Comparison of ENCODE assay signal across 9 cellular contexts in genomic region chr3:171811059-171811912, GRCh38. TPM values are rescaled to one million over a fixed set of nuclear protein-coding genes. Genes with fewer than 3 reads are reported as not detected.
DNase-seq lines count a peak whose midpoint lies in the region; ATAC-seq, FAIRE-seq and TF ChIP-seq lines count a peak whose summit lies in the region.
"Had no signal": no experiment of that assay in that cellular context is flagged by ENCODE, and none has a peak within 500 bp of the region (broad histone marks: within the 10 kb centered on the region; RNA-seq: fewer than 3 reads in every experiment).

No MANE protein-coding gene starts in this region.

- H3K4me1 ChIP-seq in K562 (replicated peaks in 1 of 2; ENCODE audit: control insufficient read depth in 2 of 2, insufficient read depth in 2 of 2, low read length in 2 of 2): peaks cover 24 to 46% of the 10 kb centered on the region in 2 experiments
- peaks cover 15% of the 10 kb centered on the region for H3K4me1 ChIP-seq in upper lobe of right lung

- TF ChIP-seq CTCF in K562 (IDR thresholded peaks at IDR 0.05 in 2 of 3, conservative IDR thresholded peaks at IDR 0.05 in 1 of 3; ENCODE audit: insufficient read depth in 2 of 3, low read depth in 1 of 3, low read length in 3 of 3) (no peak), upper lobe of right lung (IDR thresholded peaks at IDR 0.05) (no peak)

- no peaks in the 10 kb centered on the region for H3K36me3 ChIP-seq in K562 (ENCODE audit: control insufficient read depth, insufficient read depth, low read length)
- no peaks in the 10 kb centered on the region for H3K36me3 ChIP-seq in upper lobe of right lung

- no peaks in the 10 kb centered on the region for H3K9me3 ChIP-seq in K562 (replicated peaks; ENCODE audit: control insufficient read depth, insufficient read depth, low read depth, low read length)
- H3K9me3 ChIP-seq in upper lobe of right lung: no peaks in the 10 kb centered on the region

- peak overlapping the region; percentile 93 for H2AFZ ChIP-seq in K562 (ENCODE audit: low read depth, low read length)

- no peaks in the 10 kb centered on the region for H3K9me1 ChIP-seq in K562 (ENCODE audit: control insufficient read depth, insufficient read depth, low read length)

- in situ Hi-C loops in K562 (cut with MboI): no loop called here

- H3K9ac ChIP-seq in K562 (ENCODE audit: insufficient read depth in 1 of 2, low read depth in 2 of 2, low read length in 2 of 2): peak overlapping the region in 1 of 2 experiments; percentile 74; a peak in 3 of 4 replicates

- H3K79me2 ChIP-seq in K562 (ENCODE audit: control insufficient read depth, insufficient read depth, low read length): peaks cover 42% of the 10 kb centered on the region

- BruUV-seq in K562 (replicated peaks; lab: Mats Ljungman, UMichigan): no TSS peak

- TF ChIP-seq POLR2A in K562 (conservative IDR thresholded peaks at IDR 0.05): no peak

- POLR2A ChIA-PET in K562 (lab: Yijun Ruan, JAX): interaction anchor here (0.8 to 1.2 kb wide), 5 partner anchors 8 to 353 kb away, joined by 3 to 5 read pairs (median 4); no protein-coding TSS in a partner anchor

- ATAC-seq in K562 (0 out of 3 replicates have a peak, but pooled peaks have one; percentile 5), upper lobe of right lung (peak; percentile 1), GM19324 (IDR thresholded peaks at IDR 0.05; ENCODE audit: low FRiP score, unreplicated experiment) (no peak), GM18868 (IDR thresholded peaks at IDR 0.05; ENCODE audit: unreplicated experiment) (no peak), HG03280 (IDR thresholded peaks at IDR 0.05; ENCODE audit: unreplicated experiment) (no peak)

- peak overlapping the region; percentile 84 for H3K27ac ChIP-seq in K562 (ENCODE audit: extremely low read depth, low read depth, low read length)
- H3K27ac ChIP-seq in upper lobe of right lung: peak overlapping the region; percentile 88

- H3K4me2 ChIP-seq in K562 (ENCODE audit: insufficient read depth, low read length): peak overlapping the region; percentile 92

- 5% methylated on average over 7 of the region's 7 CpGs for WGBS in K562 (ENCODE audit: insufficient coverage, low coverage, missing lambda C conversion rate)

- CTCF ChIA-PET in K562 (lab: Yijun Ruan, JAX; ENCODE audit: low intra/inter-chr PET ratio): no interaction called here

- TF ChIP-seq EP300 in K562 (IDR thresholded peaks at IDR 0.05; ENCODE audit: low read length): peak; percentile 64; the same call in 1 of the 2 replicates

- DNase-seq in AG20443 (ENCODE audit: low spot score) (peak; percentile 75), HuH-7 (ENCODE audit: low spot score) (peak; percentile 68), K562 (ENCODE audit: extremely low read depth in 1 of 4, low spot score in 3 of 4) (peak; percentile 31 to 69 (median 47)), kidney tubule cell (ENCODE audit: low spot score) (peak; percentile 61), upper lobe of right lung (no peak)

- H3K4me3 ChIP-seq in K562 (peak overlapping the region; percentile 81), upper lobe of right lung (peak overlapping the region; percentile 68)

- H3K27me3 ChIP-seq in K562 (ENCODE audit: control insufficient read depth in 2 of 2, insufficient read depth in 2 of 2, low read length in 2 of 2) (no peaks in the 10 kb centered on the region), upper lobe of right lung (no peaks in the 10 kb centered on the region)

- H4K20me1 ChIP-seq in K562 (replicated peaks; ENCODE audit: control insufficient read depth, insufficient read depth, low read length): no peaks in the 10 kb centered on the region

- no peak for FAIRE-seq in K562 (lab: Jason Lieb, UNC)
- FAIRE-seq: islet of Langerhans had no signal

- intact Hi-C loops in K562 (cut with micrococcal nuclease) (loop anchor here (5.0 kb wide), 2 partner anchors 151 to 349 kb away; partner anchors contain the start of gene TNIK), upper lobe of right lung (cut with DNase I) (no loop called here)

- TF ChIP-seq RAD21 in K562 (CRISPR knock-in tag; conservative IDR thresholded peaks at IDR 0.05 in 1 of 2, IDR thresholded peaks at IDR 0.05 in 1 of 2): no peak

TF ChIP-seq in K562, 482 proteins besides CTCF, POLR2A, EP300 and RAD21 (continues in another document):
- TF ChIP-seq FOXA3 (CRISPR knock-in tag; conservative IDR thresholded peaks at IDR 0.05 in 1 of 2, IDR thresholded peaks at IDR 0.05 in 1 of 2) (peak; percentile 41 to 48; a peak in 2 of 4 replicates), BACH1 (tag; IDR thresholded peaks at IDR 0.05) (peak; percentile 72), PREB (CRISPR knock-in tag; IDR thresholded peaks at IDR 0.05) (no peak), TSC22D4 (tag; IDR thresholded peaks at IDR 0.05) (no peak), CEBPB (tag; IDR thresholded peaks at IDR 0.05) (peak; percentile 92), FOXK2 (conservative IDR thresholded peaks at IDR 0.05 in 1 of 2, IDR thresholded peaks at IDR 0.05 in 1 of 2; ENCODE audit: low read depth in 2 of 2) (peak; percentile 76 to 77; a peak in 3 of 4 replicates), JUND (IDR thresholded peaks at IDR 0.05; ENCODE audit: borderline replicate concordance, low read depth, low read length) (peak; percentile 91), JUND (tag; IDR thresholded peaks at IDR 0.05; ENCODE audit: borderline replicate concordance, low read depth, low read length) (peak; percentile 85; the same call in 2 of the 3 replicates)

RNA-seq across cellular contexts. Expression of gene PLD1, which starts 1.0 kb away (rescaled TPM):
- 32.1 and 98.0 TPM in 2 replicates for total RNA-seq in K562 (2011; cell fraction: chromatin; rRNA removed; ENCODE audit: low replicate concordance)
- 14.3 and 46.8 TPM in 2 replicates for total RNA-seq in K562 (2011; cell fraction: nucleolus; rRNA removed)
- total RNA-seq in K562 (2011; cell fraction: nucleoplasm; rRNA removed): 49.3 and 80.7 TPM in 2 replicates
- total RNA-seq in K562 (2014; rRNA removed) (8.4 and 11.6 TPM in 2 replicates), K562 (2014; rRNA removed; fragmentation: Illumina TruSeq; extraction: Trizol) (18.7 and 22.5 TPM in 2 replicates), K562 (2015; rRNA removed; fragmentation: Illumina TruSeq; extraction: Trizol) (16.6 and 17.7 TPM in 2 replicates), K562 (2021) (20.0 and 28.8 TPM in 2 replicates), upper lobe of right lung (25.4 TPM)
- polyA plus RNA-seq in K562 (2011; rRNA removed) (11.7 and 17.9 TPM in 2 replicates), K562 (2014; fragmentation: Illumina TruSeq; extraction: Trizol) (18.6 TPM in 2 replicates), K562 (2014; fragmentation: Nextera tagmentation; extraction: Ambion mirVana) (10 to 100 TPM; 25.3 to 26.1 TPM), K562 (2014; rRNA removed) (11.4 and 16.3 TPM in 2 replicates)
- 5.8 and 10.9 TPM in 2 replicates for polyA plus RNA-seq in K562 (2011; cell fraction: cytosol; rRNA removed)
- 15.4 and 17.7 TPM in 2 replicates for polyA plus RNA-seq in K562 (2011; cell fraction: nucleus; rRNA removed)
- 14.2 and 49.0 TPM in 2 replicates for polyA plus RNA-seq in K562 (2012)
- polyA minus RNA-seq in K562 (2011; rRNA and poly(A)+ RNA removed): 27.6 and 30.9 TPM in 2 replicates
- 7.2 and 8.4 TPM in 2 replicates for polyA minus RNA-seq in K562 (2011; cell fraction: cytosol; rRNA and poly(A)+ RNA removed)
- polyA minus RNA-seq in K562 (2011; cell fraction: nucleus; rRNA and poly(A)+ RNA removed): 15.3 and 32.3 TPM in 2 replicates

RNA-seq across cellular contexts. Expression of gene TMEM212, which starts 31.9 kb away (rescaled TPM):
- total RNA-seq in K562 (2011; cell fraction: chromatin; rRNA removed; ENCODE audit: low replicate concordance): not detected in 2 replicates
- not detected in 2 replicates for total RNA-seq in K562 (2011; cell fraction: nucleolus; rRNA removed)
- not detected in 2 replicates for total RNA-seq in K562 (2011; cell fraction: nucleoplasm; rRNA removed)
- not detected in 2 replicates for total RNA-seq in K562 (2014; rRNA removed)
- total RNA-seq in K562 (2014; rRNA removed; fragmentation: Illumina TruSeq; extraction: Trizol): not detected in 2 replicates
- total RNA-seq in K562 (2015; rRNA removed; fragmentation: Illumina TruSeq; extraction: Trizol): not detected in 2 replicates
- total RNA-seq in K562 (2021): not detected in 2 replicates
- polyA plus RNA-seq in K562 (2011; rRNA removed): not detected in 2 replicates
- not detected in 2 replicates for polyA plus RNA-seq in K562 (2011; cell fraction: cytosol; rRNA removed)
- polyA plus RNA-seq in K562 (2011; cell fraction: nucleus; rRNA removed): not detected in 2 replicates
- not detected in 2 replicates for polyA plus RNA-seq in K562 (2012)
- not detected in 2 replicates for polyA plus RNA-seq in K562 (2014; fragmentation: Illumina TruSeq; extraction: Trizol)
- not detected for polyA plus RNA-seq in K562 (2014; fragmentation: Nextera tagmentation; extraction: Ambion mirVana)
- not detected in 2 replicates for polyA plus RNA-seq in K562 (2014; rRNA removed)
- not detected in 2 replicates for polyA minus RNA-seq in K562 (2011; rRNA and poly(A)+ RNA removed)
- not detected in 2 replicates for polyA minus RNA-seq in K562 (2011; cell fraction: cytosol; rRNA and poly(A)+ RNA removed)
- polyA minus RNA-seq in K562 (2011; cell fraction: nucleus; rRNA and poly(A)+ RNA removed): not detected in 2 replicates
- not detected for total RNA-seq in upper lobe of right lung

Comparison
In these comparisons a context has a peak if more than half of its experiments do, and no peak if none do; other contexts are left out.
1. ATAC-seq: peak in K562 (single experiment) and upper lobe of right lung (single experiment); none in GM19324 (single experiment), GM18868 (single experiment) and HG03280 (single experiment).